In genomic region chr1:181334724-181335123, GRCh38 we compare ENCODE assay signal across 29 cellular contexts.
"Had no signal": no experiment of that assay in that cellular context is flagged by ENCODE, and none has a peak within 500 bp of the region (broad histone marks: within the 10 kb centered on the region; RNA-seq: fewer than 3 reads in every experiment).

No MANE protein-coding gene starts in this region.

- FAIRE-seq: small intestine had no signal

- H3K27ac ChIP-seq: ovary, parathyroid adenoma, psoas muscle, right lobe of liver, sigmoid colon, stomach, thoracic aorta, thyroid gland, tibial nerve, upper lobe of left lung, uterus had no signal

- H2AFZ ChIP-seq: parathyroid adenoma had no signal

- H3K36me3 Mint-ChIP-seq: naive B cell; natural killer cell treated with Interleukin-12 subunit alpha and Interleukin-12 subunit beta and Interleukin-15 and Interleukin-18, amount 100 ng/mL, for 72 hours; stimulated activated naive B cell treated with anti-CD40 and anti-IgM and Interleukin-4, amounts not matched to agents 10 μg/mL and 1 μg/mL and 100 μg/mL, for 72 hours had no signal

- H3K9me3 Mint-ChIP-seq: nephron progenitor cell had no signal

- H3K27me3 Mint-ChIP-seq: naive thymus-derived CD8-positive, alpha-beta T cell; stimulated activated naive B cell treated with anti-CD40 and anti-IgM and Interleukin-4, amounts not matched to agents 10 μg/mL and 1 μg/mL and 100 μg/mL, for 72 hours; stimulated activated naive CD8-positive, alpha-beta T cell treated with anti-CD3 and anti-CD28 coated beads, Interleukin-15, Interleukin-2, amounts not matched to agents 100 ng/mL and 50 ng/mL, for 24 hours had no signal

- H3K27me3 ChIP-seq: ovary, right lobe of liver, sigmoid colon, stomach, thyroid gland, tibial nerve, upper lobe of left lung, uterus had no signal

- H3K9ac ChIP-seq: parathyroid adenoma had no signal

- DNase-seq: naive B cell; naive thymus-derived CD8-positive, alpha-beta T cell; nephron progenitor cell; occipital lobe; ovary; posterior cingulate gyrus; psoas muscle; right cardiac atrium; right lobe of liver; sigmoid colon; small intestine; stimulated activated CD4-positive, alpha-beta T cell treated with anti-CD3 and anti-CD28 coated beads, Interleukin-15, amount 100 ng/mL, for 24 hours; stimulated activated CD4-positive, alpha-beta T cell treated with anti-CD3 and anti-CD28 coated beads, Interleukin-2, amount 100 ng/mL, for 24 hours; stimulated activated CD4-positive, alpha-beta T cell treated with anti-CD3 and anti-CD28 coated beads, Interleukin-2, amount 100 ng/mL, for 48 hours; stimulated activated CD4-positive, alpha-beta T cell treated with anti-CD3 and anti-CD28 coated beads, Interleukin-4, amount 100 ng/mL, for 24 hours; stimulated activated naive B cell treated with anti-CD40 and anti-IgM and Interleukin-4, amounts not matched to agents 10 μg/mL and 1 μg/mL and 100 μg/mL, for 72 hours; stimulated activated naive CD4-positive, alpha-beta T cell treated with Interleukin-2 at 50 U/mL for 16 hours; stomach; thyroid gland; trophoblast cell; upper lobe of left lung; uterus had no signal

- H3K36me3 ChIP-seq: ovary, right lobe of liver, sigmoid colon, stomach, thoracic aorta, thyroid gland, tibial nerve, upper lobe of left lung, uterus had no signal

- H3K4me1 ChIP-seq: parathyroid adenoma, psoas muscle, right lobe of liver, sigmoid colon, stomach, thyroid gland, tibial nerve, upper lobe of left lung, uterus had no signal

- H3K4me1 Mint-ChIP-seq: naive B cell; naive thymus-derived CD8-positive, alpha-beta T cell; nephron progenitor cell; neural crest cell; stimulated activated naive B cell treated with anti-CD40 and anti-IgM and Interleukin-4, amounts not matched to agents 10 μg/mL and 1 μg/mL and 100 μg/mL, for 72 hours had no signal

- H3K4me3 Mint-ChIP-seq: naive B cell; naive thymus-derived CD8-positive, alpha-beta T cell; natural killer cell treated with Interleukin-12 subunit alpha and Interleukin-12 subunit beta and Interleukin-15 and Interleukin-18, amount 100 ng/mL, for 72 hours; nephron progenitor cell; neural crest cell; stimulated activated naive B cell treated with anti-CD40 and anti-IgM and Interleukin-4, amounts not matched to agents 10 μg/mL and 1 μg/mL and 100 μg/mL, for 72 hours; stimulated activated naive CD8-positive, alpha-beta T cell treated with anti-CD3 and anti-CD28 coated beads, Interleukin-15, Interleukin-2, amounts not matched to agents 100 ng/mL and 50 ng/mL, for 24 hours had no signal

- H3K4me3 ChIP-seq: ovary, psoas muscle, right lobe of liver, sigmoid colon, stomach, thoracic aorta, thyroid gland, tibial nerve, upper lobe of left lung, uterus had no signal

- H3K9me3 ChIP-seq: right lobe of liver, thoracic aorta, thyroid gland, uterus had no signal

- ATAC-seq: naive thymus-derived CD8-positive, alpha-beta T cell; psoas muscle; right cardiac atrium; stimulated activated naive B cell treated with anti-CD40 and anti-IgM and Interleukin-4, amounts not matched to agents 10 μg/mL and 1 μg/mL and 100 μg/mL, for 72 hours had no signal

- H3K27ac Mint-ChIP-seq: naive B cell; natural killer cell treated with Interleukin-12 subunit alpha and Interleukin-12 subunit beta and Interleukin-15 and Interleukin-18, amount 100 ng/mL, for 72 hours; nephron progenitor cell; progenitor cell of endocrine pancreas; stimulated activated naive B cell treated with anti-CD40 and anti-IgM and Interleukin-4, amounts not matched to agents 10 μg/mL and 1 μg/mL and 100 μg/mL, for 72 hours; stimulated activated naive CD8-positive, alpha-beta T cell treated with anti-CD3 and anti-CD28 coated beads, Interleukin-15, Interleukin-2, amounts not matched to agents 100 ng/mL and 50 ng/mL, for 24 hours had no signal
